ENCODE assay signal across 21 cellular contexts in the genomic region with DNA sequence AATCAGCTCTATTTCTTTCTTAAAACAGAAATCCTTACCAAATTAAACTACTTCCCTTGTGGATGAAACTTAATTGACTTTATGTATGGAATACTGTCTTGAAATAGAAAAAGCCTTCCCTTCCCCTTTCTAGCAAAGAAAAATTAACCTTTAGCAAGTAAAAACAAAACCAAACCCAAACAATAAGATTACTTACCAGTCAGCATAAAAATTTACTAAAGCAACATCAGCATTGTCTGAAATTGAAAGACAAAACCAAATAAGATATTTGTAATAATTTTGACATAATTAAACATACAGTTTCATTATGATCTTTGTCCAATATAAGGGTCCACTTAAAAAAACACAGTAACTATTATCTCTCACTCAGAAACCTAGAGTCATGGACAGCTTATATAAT. TPM values are rescaled to one million over a fixed set of nuclear protein-coding genes. Genes with fewer than 3 reads are reported as not detected.
DNase-seq lines count a peak whose midpoint lies in the region; ATAC-seq and TF ChIP-seq lines count a peak whose summit lies in the region.
"Had no signal": no experiment of that assay in that cellular context is flagged by ENCODE, and none has a peak within 500 bp of the region (broad histone marks: within the 10 kb centered on the region; RNA-seq: fewer than 3 reads in every experiment).

No MANE protein-coding gene starts in this region.

- no peak overlapping the region for H3K56ac ChIP-seq in IMR-90 (ENCODE audit: extremely low read depth, insufficient read depth, low read length)

- H2BK120ac ChIP-seq in IMR-90 (ENCODE audit: low read depth, low read length), result no peak overlapping the region

- no peak overlapping the region for H3K4me3 ChIP-seq in CD4-positive, alpha-beta memory T cell (ENCODE audit: low read length in 2 of 2)
- H3K4me3 ChIP-seq in IMR-90 (ENCODE audit: insufficient read depth, low read depth, low read length), result no peak overlapping the region
- no peak overlapping the region for H3K4me3 ChIP-seq in SU-DHL-6 (ENCODE audit: insufficient read depth, low read length, poor library complexity, severe bottlenecking)
- H3K4me3 ChIP-seq: BLaER1 treated with 17β-estradiol and CSF1 and Interleukin-3, amounts not matched to agents 10 nM and 100 nM had no signal

- dilution Hi-C loops in IMR-90 (cut with HindIII; ENCODE audit: low sequenced_read_pairs, unreplicated experiment), result no loop called here

- no peaks in the 10 kb centered on the region for H3K9me3 Mint-ChIP-seq in CD4-positive, alpha-beta memory T cell
- H3K9me3 Mint-ChIP-seq in naive B cell, result no peaks in the 10 kb centered on the region
- H3K9me3 Mint-ChIP-seq: CD8-positive, alpha-beta memory T cell had no signal

- intact Hi-C loops in CD4-positive, alpha-beta memory T cell (cut with micrococcal nuclease), result no loop called here
- intact Hi-C loops in IMR-90 (cut with micrococcal nuclease) (no loop called here), left cardiac atrium (cut with DNase I) (no loop called here)

- no peak overlapping the region for H2AK5ac ChIP-seq in IMR-90 (ENCODE audit: low read depth, low read length)

- no peaks in the 10 kb centered on the region for H3K9me2 ChIP-seq in SU-DHL-6 (replicated peaks; ENCODE audit: insufficient read depth, low read length)

- H2BK5ac ChIP-seq in IMR-90 (ENCODE audit: low read depth, low read length, poor library complexity, severe bottlenecking), result no peak overlapping the region

- CTCF ChIA-PET in CD4-positive, alpha-beta memory T cell (lab: Charles Lee; ENCODE audit: partially characterized antibody), result no interaction called here
- CTCF ChIA-PET in IMR-90 (lab: Yijun Ruan, JAX) (no interaction called here), GM10248 (lab: Yijun Ruan, JAX) (interaction anchor here (0.8 to 1.7 kb wide), 2 partner anchors 27 to 830 kb away, joined by 3 to 6 read pairs; no protein-coding TSS in a partner anchor)

- no peak overlapping the region for H3K9ac ChIP-seq in IMR-90 (ENCODE audit: low read depth, low read length)
- no peak overlapping the region for H3K9ac ChIP-seq in SU-DHL-6 (ENCODE audit: low read length)
- H3K9ac ChIP-seq: BLaER1 treated with 17β-estradiol and CSF1 and Interleukin-3, amounts not matched to agents 10 nM and 100 nM had no signal

- H4K8ac ChIP-seq in IMR-90 (ENCODE audit: low read depth in 2 of 2, low read length in 2 of 2), result no peak overlapping the region

- no peak for TF ChIP-seq CTCF in IMR-90 (conservative IDR thresholded peaks at IDR 0.05; ENCODE audit: low read depth, low read length)
- TF ChIP-seq CTCF in SU-DHL-6 (IDR thresholded peaks at IDR 0.05; ENCODE audit: insufficient read depth, low read length, poor library complexity, severe bottlenecking), result no peak
- no peak for TF ChIP-seq CTCF in GM10248 (IDR thresholded peaks at IDR 0.05; ENCODE audit: control extremely low read depth, extremely low read depth, low read depth, missing control alignments)

- TF ChIP-seq POLR2A in IMR-90 (IDR thresholded peaks at IDR 0.05; ENCODE audit: low read depth, low read length), result no peak

- H3K4ac ChIP-seq in IMR-90 (ENCODE audit: low read depth, low read length), result no peak overlapping the region

- peaks cover 30% of the 10 kb centered on the region for H3F3A ChIP-seq in SU-DHL-6 (ENCODE audit: insufficient read depth)

- ATAC-seq in IMR-90 (ENCODE audit: low read depth) (no peak), naive B cell (ENCODE audit: low read depth in 2 of 2) (no peak), left cardiac atrium (no peak)
- ATAC-seq: Right ventricle myocardium inferior had no signal

- POLR2A ChIA-PET in CD4-positive, alpha-beta memory T cell (lab: Charles Lee; ENCODE audit: partially characterized antibody), result no interaction called here
- POLR2A ChIA-PET in IMR-90 (lab: Charles Lee; ENCODE audit: unreplicated experiment), result no interaction called here
- POLR2A ChIA-PET in GM10248 (lab: Yijun Ruan, JAX), result no interaction called here

- no peak overlapping the region for H2AFZ ChIP-seq in IMR-90 (replicated peaks; ENCODE audit: low read length, poor library complexity)
- H2AFZ ChIP-seq in SU-DHL-6 (ENCODE audit: low read depth, low read length, severe bottlenecking), result no peak overlapping the region

- BruUV-seq in IMR-90 (replicated peaks; lab: Mats Ljungman, UMichigan), result no TSS peak

- no peaks in the 10 kb centered on the region; the same call in 1 of the 2 replicates for H3K9me1 ChIP-seq in IMR-90 (ENCODE audit: insufficient read depth, low read length)

- no peak for TF ChIP-seq RAD21 in IMR-90 (IDR thresholded peaks at IDR 0.05; ENCODE audit: low read length)

- no peak overlapping the region for H2BK20ac ChIP-seq in IMR-90 (ENCODE audit: low read depth, low read length)

- no peak overlapping the region for H4K91ac ChIP-seq in IMR-90 (ENCODE audit: insufficient read depth, low read depth, low read length)

- peaks cover 51% of the 10 kb centered on the region for H3K79me2 ChIP-seq in SU-DHL-6 (ENCODE audit: insufficient read depth, low read length)

- H3K27ac Mint-ChIP-seq in CD4-positive, alpha-beta memory T cell, result peak overlapping the region in 4 of 7 donors; percentile 17 to 86 (median 63)
- H3K27ac Mint-ChIP-seq in naive B cell, result peak overlapping the region in 4 of 6 donors; percentile 20 to 86 (median 84)

- H3K18ac ChIP-seq in IMR-90 (ENCODE audit: low read depth, low read length), result no peak overlapping the region

- peaks cover 0 to 10% (median 6%) of the 10 kb centered on the region in 4 donors for H3K4me1 Mint-ChIP-seq in CD4-positive, alpha-beta memory T cell
- peaks cover 44 to 66% (median 50%) of the 10 kb centered on the region in 3 donors for H3K4me1 Mint-ChIP-seq in naive B cell

- H4K20me1 ChIP-seq in IMR-90 (ENCODE audit: insufficient read depth, low read length) (peaks cover 1% of the 10 kb centered on the region; the same call in 1 of the 2 replicates), SU-DHL-6 (ENCODE audit: low read depth, low read length) (no peaks in the 10 kb centered on the region)

- H3K79me1 ChIP-seq in IMR-90 (ENCODE audit: low read depth in 1 of 2, low read length in 2 of 2), result peaks cover 7 to 28% of the 10 kb centered on the region in 2 experiments

- H3K36me3 ChIP-seq in CD4-positive, alpha-beta memory T cell (ENCODE audit: insufficient read depth, low read length), result no peaks in the 10 kb centered on the region
- H3K36me3 ChIP-seq in IMR-90 (ENCODE audit: control insufficient read depth, insufficient read depth, low read length), result peaks cover 5% of the 10 kb centered on the region
- H3K36me3 ChIP-seq in SU-DHL-6 (ENCODE audit: low read length), result peaks cover 27% of the 10 kb centered on the region

- H3K4me3 Mint-ChIP-seq in CD4-positive, alpha-beta memory T cell, result no peak overlapping the region
- H3K4me3 Mint-ChIP-seq in naive B cell, result peak overlapping the region in 5 of 8 donors; percentile 17 to 91 (median 75)
- H3K4me3 Mint-ChIP-seq: CD8-positive, alpha-beta memory T cell had no signal

- in situ Hi-C loops in IMR-90 (cut with MboI; ENCODE audit: low sequenced_read_pairs) (no loop called here), KBM-7 (cut with MboI; ENCODE audit: low pct_unique_long_range_greater_than_20kb, low sequenced_read_pairs) (no loop called here)

- peaks cover 19 to 44% of the 10 kb centered on the region in 2 donors for H3K36me3 Mint-ChIP-seq in CD4-positive, alpha-beta memory T cell
- H3K36me3 Mint-ChIP-seq in naive B cell, result peaks cover 7 to 9% of the 10 kb centered on the region in 2 donors

- H3K27me3 ChIP-seq in CD4-positive, alpha-beta memory T cell (ENCODE audit: insufficient read depth, low read length), result no peaks in the 10 kb centered on the region
- no peaks in the 10 kb centered on the region for H3K27me3 ChIP-seq in IMR-90 (ENCODE audit: control insufficient read depth, insufficient read depth, low read length)
- H3K27me3 ChIP-seq in SU-DHL-6 (ENCODE audit: low read length), result no peaks in the 10 kb centered on the region
- H3K27me3 ChIP-seq: BLaER1 treated with 17β-estradiol and CSF1 and Interleukin-3, amounts not matched to agents 10 nM and 100 nM had no signal

- H2AK9ac ChIP-seq in IMR-90 (replicated peaks; ENCODE audit: low read depth, low read length, poor library complexity), result no peak overlapping the region

- DNase-seq in CD4-positive, alpha-beta memory T cell, result no peak
- no peak for DNase-seq in IMR-90
- no peak for DNase-seq in naive B cell
- no peak for DNase-seq in SK-N-DZ (ENCODE audit: low spot score)
- no peak for DNase-seq in KBM-7
- no peak for DNase-seq in GM10248 (ENCODE audit: extremely low spot score)
- no peak for DNase-seq in left cardiac atrium
- DNase-seq: ACHN; Calu3; CD8-positive, alpha-beta memory T cell; DMS153; NCI-H1092 treated with DMSO at 0.1 percent for 48 hours; NCI-H1436 treated with DMSO at 0.1 percent for 48 hours; NCI-H1930; NCI-H2227 treated with DMSO at 0.1 percent for 48 hours; NCI-H510A; OCI-M1; SW 1271 had no signal

- H3K4me2 ChIP-seq in IMR-90 (ENCODE audit: low read depth, low read length) (no peak overlapping the region), SU-DHL-6 (ENCODE audit: low read depth, low read length, poor library complexity, severe bottlenecking) (no peak overlapping the region)
- H3K4me2 ChIP-seq: BLaER1 treated with 17β-estradiol and CSF1 and Interleukin-3, amounts not matched to agents 10 nM and 100 nM had no signal

- H3K23ac ChIP-seq in IMR-90 (ENCODE audit: low read depth, low read length), result no peak overlapping the region

- H3K27me3 Mint-ChIP-seq in CD4-positive, alpha-beta memory T cell, result no peaks in the 10 kb centered on the region
- H3K27me3 Mint-ChIP-seq in naive B cell, result no peaks in the 10 kb centered on the region
- H3K27me3 Mint-ChIP-seq: CD8-positive, alpha-beta memory T cell had no signal

- H3K14ac ChIP-seq in IMR-90 (replicated peaks; ENCODE audit: low read depth, low read length), result no peak overlapping the region

- no peak overlapping the region for H4K5ac ChIP-seq in IMR-90 (ENCODE audit: low read depth, low read length)

- no peak overlapping the region for H3K27ac ChIP-seq in CD4-positive, alpha-beta memory T cell (ENCODE audit: low read depth, low read length)
- no peak overlapping the region for H3K27ac ChIP-seq in IMR-90 (ENCODE audit: insufficient read depth, low read length)
- peak overlapping the region; percentile 89 for H3K27ac ChIP-seq in SU-DHL-6 (ENCODE audit: low read depth, low read length)
- H3K27ac ChIP-seq: BLaER1 treated with 17β-estradiol and CSF1 and Interleukin-3, amounts not matched to agents 10 nM and 100 nM had no signal

- H2BK15ac ChIP-seq in IMR-90 (ENCODE audit: low read depth, low read length), result no peak overlapping the region

- H3K4me1 ChIP-seq in CD4-positive, alpha-beta memory T cell (ENCODE audit: insufficient read depth, low read length), result no peaks in the 10 kb centered on the region
- H3K4me1 ChIP-seq in IMR-90 (ENCODE audit: control insufficient read depth, insufficient read depth, low read length), result no peaks in the 10 kb centered on the region

- no peaks in the 10 kb centered on the region for H3K9me3 ChIP-seq in CD4-positive, alpha-beta memory T cell (ENCODE audit: control insufficient read depth in 1 of 2, low read length in 2 of 2)
- no peaks in the 10 kb centered on the region for H3K9me3 ChIP-seq in IMR-90 (ENCODE audit: control insufficient read depth, insufficient read depth, low read length)
- no peaks in the 10 kb centered on the region for H3K9me3 ChIP-seq in SU-DHL-6 (ENCODE audit: insufficient read depth, low read length)
- H3K9me3 ChIP-seq: BLaER1 treated with 17β-estradiol and CSF1 and Interleukin-3, amounts not matched to agents 10 nM and 100 nM had no signal

RNA-seq across cellular contexts. Expression of a gene that starts 41.2 kb away (rescaled TPM):
- total RNA-seq in CD4-positive, alpha-beta memory T cell, result 10 to 100 TPM; 16.5 to 17.0 TPM
- 10 to 100 TPM; 35.6 to 44.7 TPM for polyA plus RNA-seq in CD4-positive, alpha-beta memory T cell
- total RNA-seq in IMR-90 (2012; rRNA removed), result 9.1 and 16.1 TPM in 2 replicates
- polyA plus RNA-seq in IMR-90 (2012; rRNA removed), result 11.6 and 13.5 TPM in 2 replicates
- 2.9 and 3.1 TPM in 2 replicates for polyA plus RNA-seq in IMR-90 (2012; cell fraction: cytosol; rRNA removed)
- polyA plus RNA-seq in IMR-90 (2012; cell fraction: nucleus; rRNA removed; ENCODE audit: low replicate concordance), result 1.3 and 6.6 TPM in 2 replicates
- polyA plus RNA-seq in naive B cell (ENCODE audit: low read depth in 6 of 6), result 10 to 100 TPM; 71.9 to 88.2 (median 76.9) TPM
- polyA plus RNA-seq in SK-N-DZ (2014; cell fraction: cytosol; rRNA removed), result 10.3 and 12.1 TPM in 2 replicates
- 7.6 and 8.3 TPM in 2 replicates for polyA plus RNA-seq in SK-N-DZ (2014; cell fraction: nucleus; rRNA removed)
- 10 to 100 TPM; 18.9 to 19.5 TPM for total RNA-seq in left cardiac atrium

RNA-seq across cellular contexts. Expression of a gene that starts 41.4 kb away (rescaled TPM):
- 10 to 100 TPM; 17.6 to 22.9 TPM for total RNA-seq in CD4-positive, alpha-beta memory T cell
- 1 to 10 TPM; 6.5 to 9.0 TPM for polyA plus RNA-seq in CD4-positive, alpha-beta memory T cell
- 25.3 and 33.5 TPM in 2 replicates for total RNA-seq in IMR-90 (2012; rRNA removed)
- polyA plus RNA-seq in IMR-90 (2012; rRNA removed), result 7.9 and 9.2 TPM in 2 replicates
- polyA plus RNA-seq in IMR-90 (2012; cell fraction: cytosol; rRNA removed), result 3.0 and 4.6 TPM in 2 replicates
- 7.2 and 25.0 TPM in 2 replicates for polyA plus RNA-seq in IMR-90 (2012; cell fraction: nucleus; rRNA removed; ENCODE audit: low replicate concordance)
- 10 to 100 TPM in 3 of 6 donors, 1 to 10 TPM in 3; 1.5 to 14.5 (median 10.0) TPM for polyA plus RNA-seq in naive B cell (ENCODE audit: low read depth in 6 of 6)
- polyA plus RNA-seq in SK-N-DZ (2014; cell fraction: cytosol; rRNA removed), result 14.0 and 20.1 TPM in 2 replicates
- 19.5 and 29.2 TPM in 2 replicates for polyA plus RNA-seq in SK-N-DZ (2014; cell fraction: nucleus; rRNA removed)
- 1 to 10 TPM; 7.9 to 9.3 TPM for total RNA-seq in left cardiac atrium

Comparison
In these comparisons a context has a peak if more than half of its experiments do, and no peak if none do; other contexts are left out.
1. H3K4me3 Mint-ChIP-seq: peak in naive B cell (5 of 8); none in CD4-positive, alpha-beta memory T cell (0 of 8).